In the genomic region with DNA sequence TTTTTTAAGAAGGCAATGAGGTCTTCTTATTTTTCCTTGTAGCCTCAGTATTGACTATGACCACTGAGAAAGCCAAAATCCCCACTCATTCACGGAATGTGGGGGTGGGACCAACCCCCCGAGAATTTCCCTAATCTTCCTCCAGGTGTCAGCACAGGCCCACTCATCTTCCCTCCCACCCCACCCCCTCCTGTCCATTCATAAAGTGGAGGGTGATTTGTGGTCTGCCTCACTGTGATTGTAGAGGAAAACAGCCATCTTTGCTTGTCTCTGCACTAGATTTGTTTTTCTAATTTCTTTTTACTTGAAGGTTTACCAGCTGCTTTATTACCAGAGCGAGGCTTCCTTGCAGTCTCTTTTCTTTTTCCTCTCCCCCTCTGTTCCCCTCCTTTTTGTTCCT, we compare ENCODE assay signal across 8 cellular contexts.
A peak's percentile ranks its signal among the peaks of the same experiment; 100 is the strongest.
DNase-seq lines count a peak whose midpoint lies in the region; ATAC-seq lines count a peak whose summit lies in the region.

No MANE protein-coding gene starts in this region.

- H3K4me3 ChIP-seq in HAP-1 (no peak overlapping the region), right cardiac atrium (ENCODE audit: low read length) (no peak overlapping the region)

- no peak overlapping the region for H3K27ac ChIP-seq in right cardiac atrium (ENCODE audit: low read length)

- H3K27me3 ChIP-seq in HAP-1 (ENCODE audit: low read depth) (peaks cover 31% of the 10 kb centered on the region), right cardiac atrium (ENCODE audit: control insufficient read depth, insufficient read depth) (no peaks in the 10 kb centered on the region)

- H3K9me3 ChIP-seq in HAP-1 (no peaks in the 10 kb centered on the region), right cardiac atrium (ENCODE audit: control insufficient read depth, low read length) (no peaks in the 10 kb centered on the region)

- WGBS in right cardiac atrium = 10% methylated on average over 3 of the region's 3 CpGs

- ATAC-seq in right cardiac atrium = peak; percentile 79 to 81
- no peak for ATAC-seq in GM19328 (IDR thresholded peaks at IDR 0.05; ENCODE audit: unreplicated experiment)

- H3K36me3 ChIP-seq in HAP-1 (replicated peaks) = no peaks in the 10 kb centered on the region

- DNase-seq in Caki2 (ENCODE audit: low read depth) (peak; percentile 4), HAP-1 (ENCODE audit: low spot score in 2 of 2) (peak; percentile 58 to 65), NCI-H69 (lab: John Stamatoyannopoulos, UW) (peak; percentile 57), right cardiac atrium (peak in 1 of 3 donors; percentile 48), OCI-M2 (lab: John Stamatoyannopoulos, UW; ENCODE audit: unreplicated experiment) (no peak)
- DNase-seq in activated effector memory CD4-positive, alpha-beta T cell treated with anti-CD3 and anti-CD28 coated beads, Interleukin-2, amount 50 U/mL, for 16 hours = peak; percentile 75
- DNase-seq in stimulated activated CD4-positive, alpha-beta T cell treated with anti-CD3 and anti-CD28 coated beads, Interleukin-2, amount 100 ng/mL, for 4 hours (ENCODE audit: low read depth) = peak; percentile 17

- in situ Hi-C loops in Caki2 (cut with HindIII; ENCODE audit: low pct_unique_long_range_greater_than_20kb, low sequenced_read_pairs) = no loop called here
- in situ Hi-C loops in HAP-1 (cut with MboI; ENCODE audit: low sequenced_read_pairs) = no loop called here

- intact Hi-C loops in right cardiac atrium (cut with DNase I) = loop anchor here in 2 of 4 donors (5.0 to 10.0 kb wide), 2 partner anchors 66 to 69 kb away; no protein-coding TSS in a partner anchor

- no peaks in the 10 kb centered on the region; the same call in 1 of the 2 replicates for H3K4me1 ChIP-seq in HAP-1
- peaks cover 8% of the 10 kb centered on the region for H3K4me1 ChIP-seq in right cardiac atrium (ENCODE audit: control insufficient read depth, insufficient read depth, low read length)
